Comparison of ENCODE assay signal across 23 cellular contexts in genomic region chr20:20699917-20700316, GRCh38.
"Had no signal": no experiment of that assay in that cellular context is flagged by ENCODE, and none has a peak within 500 bp of the region (broad histone marks: within the 10 kb centered on the region; RNA-seq: fewer than 3 reads in every experiment).

No MANE protein-coding gene starts in this region.

- H3K9me3 Mint-ChIP-seq: mesothelial cell of epicardium; naive B cell; naive thymus-derived CD8-positive, alpha-beta T cell had no signal

- H3K4me1 ChIP-seq: foreskin keratinocyte had no signal

- ATAC-seq: foreskin keratinocyte; gastrocnemius medialis; heart right ventricle; left cardiac atrium; left lung; left ventricle myocardium superior; lower lobe of right lung; mucosa of descending colon; naive thymus-derived CD8-positive, alpha-beta T cell had no signal

- H3K27me3 ChIP-seq: dorsolateral prefrontal cortex, esophagus muscularis mucosa, foreskin keratinocyte, gastrocnemius medialis, heart right ventricle, left lung had no signal

- H3K36me3 Mint-ChIP-seq: mesothelial cell of epicardium had no signal

- DNase-seq: dermis blood vessel endothelial cell; dorsolateral prefrontal cortex; effector CD4-positive, alpha-beta T cell; effector memory CD4-positive, alpha-beta T cell; foreskin keratinocyte; gastrocnemius medialis; glutamatergic neuron; head of caudate nucleus; heart right ventricle; hippocampal formation; left cardiac atrium; left lung; left ventricle myocardium superior; lower lobe of right lung; mesenchymal stem cell; mucosa of descending colon; naive B cell; naive thymus-derived CD8-positive, alpha-beta T cell had no signal

- H3K4me3 ChIP-seq: coronary artery, dorsolateral prefrontal cortex, esophagus muscularis mucosa, gastrocnemius medialis, heart right ventricle, left lung, lower lobe of right lung, mucosa of descending colon had no signal

- H3K36me3 ChIP-seq: esophagus muscularis mucosa, gastrocnemius medialis, heart right ventricle, left lung, lower lobe of right lung had no signal

- H3K9me3 ChIP-seq: esophagus muscularis mucosa, gastrocnemius medialis, left lung, lower lobe of right lung, mucosa of descending colon had no signal

- FAIRE-seq: endothelial cell of umbilical vein, keratinocyte had no signal

- H3K27ac Mint-ChIP-seq: mesothelial cell of epicardium; naive B cell; naive thymus-derived CD8-positive, alpha-beta T cell had no signal

- H3K27ac ChIP-seq: coronary artery, dorsolateral prefrontal cortex, esophagus muscularis mucosa, foreskin keratinocyte, heart right ventricle, left lung, lower lobe of right lung had no signal

- H3K27me3 Mint-ChIP-seq: naive B cell; naive thymus-derived CD8-positive, alpha-beta T cell had no signal

- H3K4me3 Mint-ChIP-seq: mesothelial cell of epicardium; naive B cell; naive thymus-derived CD8-positive, alpha-beta T cell had no signal
